In genomic region chr1:19319196-19319595, GRCh38 we compare ENCODE assay signal across 23 cellular contexts.
"Had no signal": no experiment of that assay in that cellular context is flagged by ENCODE, and none has a peak within 500 bp of the region (broad histone marks: within the 10 kb centered on the region; RNA-seq: fewer than 3 reads in every experiment).

No MANE protein-coding gene starts in this region.

- H3K9me3 ChIP-seq: heart left ventricle, ovary, spleen, suprapubic skin had no signal

- H3K27ac Mint-ChIP-seq: activated CD4-positive, alpha-beta T cell treated with anti-CD3 and anti-CD28 coated beads, Interleukin-2, amount 10 ng/mL, durations not matched to agents 24 days and 14 days; activated CD8-positive, alpha-beta T cell treated with anti-CD3 and anti-CD28 coated beads, Interleukin-2, amount 10 ng/mL, durations not matched to agents 7 days and 5 days; activated naive CD8-positive, alpha-beta T cell; brain; stimulated activated naive CD8-positive, alpha-beta T cell treated with anti-CD3 and anti-CD28 coated beads, Interleukin-15, Interleukin-2, amounts not matched to agents 100 ng/mL and 50 ng/mL, for 24 hours; type B pancreatic cell had no signal

- H3K27me3 ChIP-seq: heart left ventricle, ovary, spleen, suprapubic skin had no signal

- H3K27me3 Mint-ChIP-seq: activated CD4-positive, alpha-beta T cell treated with anti-CD3 and anti-CD28 coated beads, Interleukin-2, amount 10 ng/mL, durations not matched to agents 24 days and 14 days; activated naive CD8-positive, alpha-beta T cell; brain; stimulated activated naive CD8-positive, alpha-beta T cell treated with anti-CD3 and anti-CD28 coated beads, Interleukin-15, Interleukin-2, amounts not matched to agents 100 ng/mL and 50 ng/mL, for 24 hours; type B pancreatic cell had no signal

- DNase-seq: activated CD4-positive, alpha-beta T cell treated with anti-CD3 and anti-CD28 coated beads, Interleukin-2, amount 10 ng/mL, durations not matched to agents 24 days and 14 days; activated CD4-positive, CD25-positive, alpha-beta regulatory T cell; activated CD8-positive, alpha-beta memory T cell treated with anti-CD3 and anti-CD28 coated beads, Interleukin-2, amount 50 U/mL, for 4 hours; activated CD8-positive, alpha-beta T cell treated with anti-CD3 and anti-CD28 coated beads, Interleukin-2, amount 10 ng/mL, durations not matched to agents 7 days and 5 days; activated gamma-delta T cell; activated T-cell treated with anti-CD3 and anti-CD28 coated beads, Interleukin-2, amount 50 U/mL, for 48 hours; amygdala; cortex of kidney; effector CD8-positive, alpha-beta T cell; heart left ventricle; immature natural killer cell; left cardiac atrium; midbrain; spleen had no signal

- H3K4me3 Mint-ChIP-seq: activated CD4-positive, alpha-beta T cell treated with anti-CD3 and anti-CD28 coated beads, Interleukin-2, amount 10 ng/mL, durations not matched to agents 24 days and 14 days; activated CD8-positive, alpha-beta T cell treated with anti-CD3 and anti-CD28 coated beads, Interleukin-2, amount 10 ng/mL, durations not matched to agents 7 days and 5 days; activated naive CD8-positive, alpha-beta T cell; immature natural killer cell; neural crest cell; stimulated activated naive CD8-positive, alpha-beta T cell treated with anti-CD3 and anti-CD28 coated beads, Interleukin-15, Interleukin-2, amounts not matched to agents 100 ng/mL and 50 ng/mL, for 24 hours; type B pancreatic cell had no signal

- ATAC-seq: activated CD8-positive, alpha-beta T cell treated with anti-CD3 and anti-CD28 coated beads, Interleukin-2, amount 10 ng/mL, durations not matched to agents 7 days and 5 days; heart left ventricle; left cardiac atrium; sciatic nerve had no signal

- H3K27ac ChIP-seq: heart left ventricle, ovary, spleen, suprapubic skin had no signal

- H3K36me3 ChIP-seq: ovary had no signal

- H3K4me3 ChIP-seq: heart left ventricle, lung, ovary, spleen, suprapubic skin had no signal

- H3K9me3 Mint-ChIP-seq: activated CD4-positive, alpha-beta T cell treated with anti-CD3 and anti-CD28 coated beads, Interleukin-2, amount 10 ng/mL, durations not matched to agents 24 days and 14 days; brain; immature natural killer cell; neural crest cell; stimulated activated naive CD8-positive, alpha-beta T cell treated with anti-CD3 and anti-CD28 coated beads, Interleukin-15, Interleukin-2, amounts not matched to agents 100 ng/mL and 50 ng/mL, for 24 hours; type B pancreatic cell had no signal
